In genomic region chr11:47847892-47848635, GRCh38 we compare ENCODE assay signal across 8 cellular contexts. TPM values are rescaled to one million over a fixed set of nuclear protein-coding genes. Genes with fewer than 3 reads are reported as not detected.
DNase-seq lines count a peak whose midpoint lies in the region; ATAC-seq and TF ChIP-seq lines count a peak whose summit lies in the region.

Gene NUP160 (minus strand): TSS chr11:47848350. CDS start chr11:47848318, 32 bp downstream.

- CTCF ChIA-PET in activated CD4-positive, alpha-beta T cell treated with anti-CD3 and anti-CD28 coated beads, Interleukin-2, amount 10 ng/mL, durations not matched to agents 7 days and 5 days (lab: Charles Lee) = interaction anchor here (0.5 to 1.1 kb wide), 4 partner anchors 10 to 164 kb away, joined by 3 read pairs; no protein-coding TSS in a partner anchor

- no peaks in the 10 kb centered on the region for H3K27me3 Mint-ChIP-seq in activated CD4-positive, alpha-beta T cell treated with anti-CD3 and anti-CD28 coated beads, Interleukin-2, amount 10 ng/mL, durations not matched to agents 7 days and 5 days

- peaks cover 24% of the 10 kb centered on the region for H3K36me3 Mint-ChIP-seq in activated CD4-positive, alpha-beta T cell treated with anti-CD3 and anti-CD28 coated beads, Interleukin-2, amount 10 ng/mL, durations not matched to agents 7 days and 5 days (ENCODE audit: low read depth)

- POLR2A ChIA-PET in activated CD4-positive, alpha-beta T cell treated with anti-CD3 and anti-CD28 coated beads, Interleukin-2, amount 10 ng/mL, durations not matched to agents 7 days and 5 days (lab: Charles Lee) = interaction anchor here (0.6 kb wide), 1 partner anchor 52 kb away, joined by 3 read pairs; no protein-coding TSS in a partner anchor

- intact Hi-C loops in left colon (cut with DNase I, micrococcal nuclease) = no loop called here

- no peaks in the 10 kb centered on the region for H3K9me3 Mint-ChIP-seq in activated CD4-positive, alpha-beta T cell treated with anti-CD3 and anti-CD28 coated beads, Interleukin-2, amount 10 ng/mL, durations not matched to agents 7 days and 5 days

- TF ChIP-seq CTCF in AG09309 (IDR thresholded peaks at IDR 0.05; ENCODE audit: control insufficient read depth, insufficient read depth, low read depth, low read length, missing control alignments) (no peak), coronary artery (IDR thresholded peaks at IDR 0.05) (no peak)

- H3K4me3 ChIP-seq in AG09309 (ENCODE audit: control insufficient read depth, low read depth, low read length) = peak within 1 kb of the TSS; percentile 67
- peak within 1 kb of the TSS; percentile 98 for H3K4me3 ChIP-seq in coronary artery

- peak within 1 kb of the TSS; percentile 100 for H3K27ac Mint-ChIP-seq in activated CD4-positive, alpha-beta T cell treated with anti-CD3 and anti-CD28 coated beads, Interleukin-2, amount 10 ng/mL, durations not matched to agents 7 days and 5 days

- H3K27ac ChIP-seq in coronary artery = peak within 1 kb of the TSS; percentile 90 to 98

- peaks cover 53% of the 10 kb centered on the region for H3K4me1 Mint-ChIP-seq in activated CD4-positive, alpha-beta T cell treated with anti-CD3 and anti-CD28 coated beads, Interleukin-2, amount 10 ng/mL, durations not matched to agents 7 days and 5 days

- no peak for DNase-seq in AG09309 (ENCODE audit: low read depth)
- DNase-seq in NCI-H510A (lab: John Stamatoyannopoulos, UW) = peak; percentile 74
- peak; percentile 90 for DNase-seq in activated CD4-positive, alpha-beta T cell treated with anti-CD3 and anti-CD28 coated beads, Interleukin-2, amount 10 ng/mL, durations not matched to agents 7 days and 5 days
- DNase-seq in coronary artery (ENCODE audit: low spot score) = peak; percentile 83
- DNase-seq in left colon = peak; percentile 82 to 93
- peak; percentile 78 to 90 for DNase-seq in stimulated activated CD4-positive, alpha-beta T cell treated with anti-CD3 and anti-CD28 coated beads, Interleukin-1b, Interleukin-23, amount 100 ng/mL, for 4 hours (ENCODE audit: low read depth in 2 of 2)

- H3K4me3 Mint-ChIP-seq in activated CD4-positive, alpha-beta T cell treated with anti-CD3 and anti-CD28 coated beads, Interleukin-2, amount 10 ng/mL, durations not matched to agents 7 days and 5 days = peak within 1 kb of the TSS; percentile 99

- ATAC-seq in GM19025 (IDR thresholded peaks at IDR 0.05; ENCODE audit: low read depth, unreplicated experiment) = peak; percentile 82
- ATAC-seq in HG03175 (IDR thresholded peaks at IDR 0.05; ENCODE audit: unreplicated experiment) = peak; percentile 84
- ATAC-seq in left colon = peak; percentile 93

RNA-seq across cellular contexts. Expression of gene NUP160, which starts in this region (rescaled TPM):
- 10 to 100 TPM; 66.3 to 67.3 TPM for total RNA-seq in activated CD4-positive, alpha-beta T cell treated with anti-CD3 and anti-CD28 coated beads, Interleukin-2, amount 10 ng/mL, durations not matched to agents 7 days and 5 days
- 10 to 100 TPM; 17.2 to 23.4 TPM for total RNA-seq in left colon
